In the genomic region with DNA sequence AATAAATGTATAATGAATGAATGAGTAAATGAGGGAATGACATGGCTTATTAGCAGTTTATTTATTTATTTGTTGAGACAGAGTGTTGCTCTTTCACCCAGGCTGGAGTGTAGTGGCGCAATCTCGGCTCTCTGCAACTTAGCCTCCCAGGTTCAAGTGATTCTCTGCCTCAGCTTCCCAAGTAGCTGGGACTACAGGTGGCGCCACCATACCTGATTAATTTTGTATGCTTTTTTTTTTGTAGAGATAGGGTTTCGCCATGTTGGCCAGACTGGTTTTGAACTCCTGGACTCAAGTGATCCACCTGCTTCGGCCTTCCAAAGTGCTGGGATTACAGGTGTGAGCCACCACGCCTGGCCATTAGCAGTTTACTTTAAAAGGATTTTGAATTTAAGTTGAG, we compare ENCODE assay signal across 19 cellular contexts.
"Had no signal": no experiment of that assay in that cellular context is flagged by ENCODE, and none has a peak within 500 bp of the region (broad histone marks: within the 10 kb centered on the region; RNA-seq: fewer than 3 reads in every experiment).

No MANE protein-coding gene starts in this region.

- H3K4me1 ChIP-seq: prostate gland, tibial nerve had no signal

- H3K36me3 Mint-ChIP-seq: activated naive CD8-positive, alpha-beta T cell treated with anti-CD3 and anti-CD28 coated beads for 36 hours; naive thymus-derived CD4-positive, alpha-beta T cell had no signal

- H3K27ac Mint-ChIP-seq: activated naive CD8-positive, alpha-beta T cell treated with anti-CD3 and anti-CD28 coated beads for 36 hours; activated T-helper 1 cell treated with anti-CD3 and anti-CD28 coated beads, Interleukin-12 subunit alpha, Interleukin-12 subunit beta, Interleukin-2, Interleukin-4 antibody, amounts not matched to agents 30 ng/mL and 10 ng/mL and 1 ng/mL, durations not matched to agents 14 hours and 24 hours and 36 hours; dendritic cell treated with granulocyte-macrophage colony-stimulating factor and Interleukin-4, amounts not matched to agents 40 ng/mL and 50 ng/mL, for 4 days; naive thymus-derived CD4-positive, alpha-beta T cell; T-helper 2 cell treated with Interferon-gamma antibody and Interleukin-4, amounts not matched to agents 5 μg/mL and 100 μg/mL, for 36 hours had no signal

- H3K27me3 Mint-ChIP-seq: dendritic cell treated with granulocyte-macrophage colony-stimulating factor and Interleukin-4, amounts not matched to agents 40 ng/mL and 50 ng/mL, for 4 days had no signal

- H3K9me3 Mint-ChIP-seq: activated naive CD8-positive, alpha-beta T cell treated with anti-CD3 and anti-CD28 coated beads for 36 hours; activated T-helper 1 cell treated with anti-CD3 and anti-CD28 coated beads, Interleukin-12 subunit alpha, Interleukin-12 subunit beta, Interleukin-2, Interleukin-4 antibody, amounts not matched to agents 30 ng/mL and 10 ng/mL and 1 ng/mL, durations not matched to agents 14 hours and 24 hours and 36 hours; dendritic cell treated with granulocyte-macrophage colony-stimulating factor and Interleukin-4, amounts not matched to agents 40 ng/mL and 50 ng/mL, for 4 days; T-helper 2 cell treated with Interferon-gamma antibody and Interleukin-4, amounts not matched to agents 5 μg/mL and 100 μg/mL, for 36 hours had no signal

- H3K36me3 ChIP-seq: cardiac muscle cell, prostate gland, right atrium auricular region, tibial nerve had no signal

- DNase-seq: activated CD4-positive, CD25-positive, alpha-beta regulatory T cell; activated gamma-delta T cell treated with Interleukin-2 at 50 U/mL for 16 hours; activated naive CD8-positive, alpha-beta T cell treated with anti-CD3 and anti-CD28 coated beads for 36 hours; activated T-cell treated with anti-CD3 and anti-CD28 coated beads for 4 hours; amniotic stem cell; effector memory CD4-positive, alpha-beta T cell; left cardiac atrium; mesendoderm; naive thymus-derived CD4-positive, alpha-beta T cell; stimulated activated CD4-positive, alpha-beta T cell treated with anti-CD3 and anti-CD28 coated beads, Interleukin-12 subunit alpha, Interleukin-12 subunit beta, amount 100 ng/mL, for 4 hours; stimulated activated CD4-positive, alpha-beta T cell treated with anti-CD3 and anti-CD28 coated beads, Interleukin-2, amount 100 ng/mL, for 24 hours; stimulated activated naive CD8-positive, alpha-beta T cell treated with anti-CD3 and anti-CD28 coated beads, Interleukin-15, Interleukin-2, amounts not matched to agents 100 U/mL and 50 U/mL, for 24 hours had no signal

- H3K4me1 Mint-ChIP-seq: activated naive CD8-positive, alpha-beta T cell treated with anti-CD3 and anti-CD28 coated beads for 36 hours; naive thymus-derived CD4-positive, alpha-beta T cell had no signal

- H3K4me3 ChIP-seq: cardiac muscle cell, prostate gland, right atrium auricular region, tibial nerve had no signal

- H3K4me3 Mint-ChIP-seq: activated naive CD8-positive, alpha-beta T cell treated with anti-CD3 and anti-CD28 coated beads for 36 hours; activated T-helper 1 cell treated with anti-CD3 and anti-CD28 coated beads, Interleukin-12 subunit alpha, Interleukin-12 subunit beta, Interleukin-2, Interleukin-4 antibody, amounts not matched to agents 30 ng/mL and 10 ng/mL and 1 ng/mL, durations not matched to agents 14 hours and 24 hours and 36 hours; dendritic cell treated with granulocyte-macrophage colony-stimulating factor and Interleukin-4, amounts not matched to agents 40 ng/mL and 50 ng/mL, for 4 days; naive thymus-derived CD4-positive, alpha-beta T cell; T-helper 2 cell treated with Interferon-gamma antibody and Interleukin-4, amounts not matched to agents 5 μg/mL and 100 μg/mL, for 36 hours had no signal

- H3K9me3 ChIP-seq: prostate gland, right atrium auricular region, tibial nerve had no signal

- H3K27ac ChIP-seq: cardiac muscle cell, prostate gland, right atrium auricular region, tibial nerve had no signal

- ATAC-seq: stimulated activated naive CD8-positive, alpha-beta T cell treated with anti-CD3 and anti-CD28 coated beads, Interleukin-15, Interleukin-2, amounts not matched to agents 100 U/mL and 50 U/mL, for 24 hours had no signal

- H3K27me3 ChIP-seq: cardiac muscle cell, right atrium auricular region, tibial nerve had no signal
